9 cellular contexts compared by ENCODE assay signal in genomic region chr13:79749985-79750551, GRCh38.
DNase-seq lines count a peak whose midpoint lies in the region; ATAC-seq and TF ChIP-seq lines count a peak whose summit lies in the region.
"Had no signal": no experiment of that assay in that cellular context is flagged by ENCODE, and none has a peak within 500 bp of the region (broad histone marks: within the 10 kb centered on the region; RNA-seq: fewer than 3 reads in every experiment).

No MANE protein-coding gene starts in this region.

- TF ChIP-seq CTCF in cardiac muscle cell (IDR thresholded peaks at IDR 0.05; ENCODE audit: low read depth, low read length): no peak

- no peak overlapping the region for H3K4me3 ChIP-seq in cardiac muscle cell

- no peaks in the 10 kb centered on the region for H3K9me3 ChIP-seq in cardiac muscle cell (ENCODE audit: low read depth)

- peak; percentile 95 for DNase-seq in EL
- peak; percentile 66 to 99 for DNase-seq in cardiac muscle cell (ENCODE audit: low read depth in 1 of 2, low spot score in 1 of 2)
- DNase-seq in pons (ENCODE audit: low spot score): peak; percentile 19
- DNase-seq in RKO (ENCODE audit: low spot score): no peak
- no peak for DNase-seq in KG1 (lab: John Stamatoyannopoulos, UW)
- DNase-seq in activated naive CD4-positive, alpha-beta T cell treated with anti-CD3 and anti-CD28 coated beads, Interleukin-2, amount 50 U/mL, for 72 hours (ENCODE audit: low spot score in 2 of 2): no peak

- ATAC-seq in SK-N-SH treated with all-trans-retinoic acid at 6 μM for 48 hours (peak; percentile 99), GM18873 (IDR thresholded peaks at IDR 0.05; ENCODE audit: low FRiP score, unreplicated experiment) (no peak)
- no peak for ATAC-seq in activated naive CD4-positive, alpha-beta T cell treated with anti-CD3 and anti-CD28 coated beads, Interleukin-2, amount 50 U/mL, for 72 hours
- ATAC-seq: Panc1 had no signal

- no peaks in the 10 kb centered on the region for H3K36me3 ChIP-seq in cardiac muscle cell

- H3K27ac ChIP-seq in cardiac muscle cell: peak overlapping the region; percentile 79

- H3K36me3 Mint-ChIP-seq in activated naive CD4-positive, alpha-beta T cell treated with anti-CD3 and anti-CD28 coated beads, Interleukin-2, amount 50 U/mL, for 72 hours: no peaks in the 10 kb centered on the region

- peaks cover 10% of the 10 kb centered on the region for H3K4me1 ChIP-seq in cardiac muscle cell (ENCODE audit: low read depth)

- H3K27ac Mint-ChIP-seq in activated naive CD4-positive, alpha-beta T cell treated with anti-CD3 and anti-CD28 coated beads, Interleukin-2, amount 50 U/mL, for 72 hours: no peak overlapping the region

- H3K27me3 ChIP-seq in cardiac muscle cell: no peaks in the 10 kb centered on the region

- no peaks in the 10 kb centered on the region for H3K9me3 Mint-ChIP-seq in activated naive CD4-positive, alpha-beta T cell treated with anti-CD3 and anti-CD28 coated beads, Interleukin-2, amount 50 U/mL, for 72 hours

TF ChIP-seq in SK-N-SH treated with all-trans-retinoic acid at 6 μM for 48 hours, 23 proteins besides CTCF, POLR2A, EP300 and RAD21:
- TF ChIP-seq GLIS3 (CRISPR knock-in tag; IDR thresholded peaks at IDR 0.05): 0 out of 2 replicates have a peak, but pooled peaks have one; percentile 65
- no peak for TF ChIP-seq SNAI2 (CRISPR knock-in tag; IDR thresholded peaks at IDR 0.05)
- no peak for TF ChIP-seq OSR1 (CRISPR knock-in tag; IDR thresholded peaks at IDR 0.05)
- TF ChIP-seq BACH2 (CRISPR knock-in tag; IDR thresholded peaks at IDR 0.05; ENCODE audit: borderline replicate concordance): no peak
- TF ChIP-seq, protein P1, sequence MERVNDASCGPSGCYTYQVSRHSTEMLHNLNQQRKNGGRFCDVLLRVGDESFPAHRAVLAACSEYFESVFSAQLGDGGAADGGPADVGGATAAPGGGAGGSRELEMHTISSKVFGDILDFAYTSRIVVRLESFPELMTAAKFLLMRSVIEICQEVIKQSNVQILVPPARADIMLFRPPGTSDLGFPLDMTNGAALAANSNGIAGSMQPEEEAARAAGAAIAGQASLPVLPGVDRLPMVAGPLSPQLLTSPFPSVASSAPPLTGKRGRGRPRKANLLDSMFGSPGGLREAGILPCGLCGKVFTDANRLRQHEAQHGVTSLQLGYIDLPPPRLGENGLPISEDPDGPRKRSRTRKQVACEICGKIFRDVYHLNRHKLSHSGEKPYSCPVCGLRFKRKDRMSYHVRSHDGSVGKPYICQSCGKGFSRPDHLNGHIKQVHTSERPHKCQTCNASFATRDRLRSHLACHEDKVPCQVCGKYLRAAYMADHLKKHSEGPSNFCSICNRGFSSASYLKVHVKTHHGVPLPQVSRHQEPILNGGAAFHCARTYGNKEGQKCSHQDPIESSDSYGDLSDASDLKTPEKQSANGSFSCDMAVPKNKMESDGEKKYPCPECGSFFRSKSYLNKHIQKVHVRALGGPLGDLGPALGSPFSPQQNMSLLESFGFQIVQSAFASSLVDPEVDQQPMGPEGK (CRISPR knock-in tag; IDR thresholded peaks at IDR 0.05; ENCODE audit: borderline replicate concordance): 0 out of 2 replicates have a peak, but pooled peaks have one; percentile 21
- peak; percentile 84 for TF ChIP-seq ISL1 (CRISPR knock-in tag; IDR thresholded peaks at IDR 0.05)
- no peak for TF ChIP-seq CSRNP3 (CRISPR knock-in tag; IDR thresholded peaks at IDR 0.05)
- TF ChIP-seq, protein P2, sequence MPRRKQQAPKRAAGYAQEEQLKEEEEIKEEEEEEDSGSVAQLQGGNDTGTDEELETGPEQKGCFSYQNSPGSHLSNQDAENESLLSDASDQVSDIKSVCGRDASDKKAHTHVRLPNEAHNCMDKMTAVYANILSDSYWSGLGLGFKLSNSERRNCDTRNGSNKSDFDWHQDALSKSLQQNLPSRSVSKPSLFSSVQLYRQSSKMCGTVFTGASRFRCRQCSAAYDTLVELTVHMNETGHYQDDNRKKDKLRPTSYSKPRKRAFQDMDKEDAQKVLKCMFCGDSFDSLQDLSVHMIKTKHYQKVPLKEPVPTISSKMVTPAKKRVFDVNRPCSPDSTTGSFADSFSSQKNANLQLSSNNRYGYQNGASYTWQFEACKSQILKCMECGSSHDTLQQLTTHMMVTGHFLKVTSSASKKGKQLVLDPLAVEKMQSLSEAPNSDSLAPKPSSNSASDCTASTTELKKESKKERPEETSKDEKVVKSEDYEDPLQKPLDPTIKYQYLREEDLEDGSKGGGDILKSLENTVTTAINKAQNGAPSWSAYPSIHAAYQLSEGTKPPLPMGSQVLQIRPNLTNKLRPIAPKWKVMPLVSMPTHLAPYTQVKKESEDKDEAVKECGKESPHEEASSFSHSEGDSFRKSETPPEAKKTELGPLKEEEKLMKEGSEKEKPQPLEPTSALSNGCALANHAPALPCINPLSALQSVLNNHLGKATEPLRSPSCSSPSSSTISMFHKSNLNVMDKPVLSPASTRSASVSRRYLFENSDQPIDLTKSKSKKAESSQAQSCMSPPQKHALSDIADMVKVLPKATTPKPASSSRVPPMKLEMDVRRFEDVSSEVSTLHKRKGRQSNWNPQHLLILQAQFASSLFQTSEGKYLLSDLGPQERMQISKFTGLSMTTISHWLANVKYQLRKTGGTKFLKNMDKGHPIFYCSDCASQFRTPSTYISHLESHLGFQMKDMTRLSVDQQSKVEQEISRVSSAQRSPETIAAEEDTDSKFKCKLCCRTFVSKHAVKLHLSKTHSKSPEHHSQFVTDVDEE (CRISPR knock-in tag; IDR thresholded peaks at IDR 0.05): 0 out of 2 replicates have a peak, but pooled peaks have one; percentile 23
- no peak for TF ChIP-seq TCF4 (CRISPR knock-in tag; IDR thresholded peaks at IDR 0.05; ENCODE audit: borderline replicate concordance)
- no peak for TF ChIP-seq ZFP30 (CRISPR knock-in tag; IDR thresholded peaks at IDR 0.05)
- TF ChIP-seq TOX (CRISPR knock-in tag; IDR thresholded peaks at IDR 0.05; ENCODE audit: borderline replicate concordance): no peak

Comparison
In these comparisons a context has a peak if more than half of its experiments do, and no peak if none do; other contexts are left out.
1. DNase-seq: peak in EL (single experiment), cardiac muscle cell (2 of 2) and pons (single experiment); none in RKO (single experiment), KG1 (single experiment) and activated naive CD4-positive, alpha-beta T cell treated with anti-CD3 and anti-CD28 coated beads, Interleukin-2, amount 50 U/mL, for 72 hours (0 of 2).